In the genomic region with DNA sequence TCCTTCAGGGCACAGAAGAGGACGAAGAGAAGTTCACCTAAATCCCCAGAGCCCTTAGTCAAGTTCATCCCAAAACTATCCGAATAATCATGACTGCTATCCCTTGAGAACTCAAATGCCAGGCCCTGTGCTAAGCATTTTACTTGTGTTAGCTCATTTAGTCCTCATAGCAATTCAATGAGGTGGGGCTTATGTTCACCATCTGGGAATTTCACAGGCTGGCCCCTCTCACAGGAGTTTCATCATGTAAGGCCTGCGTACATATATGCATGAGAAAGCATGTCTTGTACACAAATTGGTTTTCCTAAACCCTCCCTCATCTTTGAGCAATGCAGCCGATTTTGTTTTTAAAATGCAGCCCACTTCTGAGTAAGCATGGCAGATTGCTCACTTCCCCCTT, we compare ENCODE assay signal across 4 cellular contexts. TPM values are rescaled to one million over a fixed set of nuclear protein-coding genes. Genes with fewer than 3 reads are reported as not detected.
"Had no signal": no experiment of that assay in that cellular context is flagged by ENCODE, and none has a peak within 500 bp of the region (broad histone marks: within the 10 kb centered on the region; RNA-seq: fewer than 3 reads in every experiment).

No MANE protein-coding gene starts in this region.

RNA-seq across cellular contexts. Expression of gene TEKT1, which starts 12.9 kb away (rescaled TPM):
- total RNA-seq: K562, M059J, Right ventricle myocardium superior had no signal
- polyA plus RNA-seq: IgD-negative memory B cell had no signal
